ENCODE assay signal across 9 cellular contexts in the genomic region with DNA sequence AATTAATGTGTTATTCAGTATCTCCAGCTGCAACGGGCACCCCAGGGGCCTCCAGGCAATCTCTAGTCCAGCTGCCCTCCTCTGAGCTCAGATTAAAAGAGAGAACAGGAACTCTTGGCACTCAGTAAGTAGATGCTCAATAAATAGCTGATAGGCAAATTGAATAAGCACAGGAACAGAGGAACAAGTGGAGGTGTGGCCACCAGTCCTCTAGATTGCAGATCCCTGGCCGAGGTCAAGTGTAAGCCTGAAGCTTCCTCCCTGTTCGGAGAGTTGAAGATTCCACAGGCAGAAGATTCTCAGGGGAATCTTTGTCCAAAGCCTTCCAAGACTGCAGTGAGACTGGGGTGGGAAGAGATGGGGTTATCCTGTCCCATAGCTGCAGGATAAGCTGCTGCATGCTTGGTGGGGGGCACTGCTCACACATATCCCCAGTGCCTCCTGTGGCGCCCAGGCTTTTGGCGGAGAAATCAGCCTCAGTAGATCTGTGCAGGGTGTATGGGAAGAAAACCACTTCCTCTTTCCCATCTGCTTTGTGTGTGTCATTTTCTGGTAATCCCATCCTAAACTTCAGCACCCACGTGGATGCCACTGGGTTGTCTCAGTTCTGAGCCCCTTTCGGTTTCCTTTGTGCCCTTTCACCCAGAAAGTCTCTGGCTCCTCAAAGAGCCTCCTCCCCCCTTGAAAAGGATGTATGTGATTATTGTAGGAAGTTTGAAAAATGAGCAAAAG. TPM values are rescaled to one million over a fixed set of nuclear protein-coding genes. Genes with fewer than 3 reads are reported as not detected.
DNase-seq lines count a peak whose midpoint lies in the region; ATAC-seq and TF ChIP-seq lines count a peak whose summit lies in the region.
"Had no signal": no experiment of that assay in that cellular context is flagged by ENCODE, and none has a peak within 500 bp of the region (broad histone marks: within the 10 kb centered on the region; RNA-seq: fewer than 3 reads in every experiment).

No MANE protein-coding gene starts in this region.

- H3K36me3 ChIP-seq in osteoblast (ENCODE audit: insufficient read depth, low read length): no peaks in the 10 kb centered on the region

- no peaks in the 10 kb centered on the region for H3K27me3 Mint-ChIP-seq in activated naive CD4-positive, alpha-beta T cell treated with anti-CD3 and anti-CD28 coated beads, Interleukin-2, amount 50 U/mL, for 24 hours

- H3K79me2 ChIP-seq in osteoblast (ENCODE audit: insufficient read depth, low read length): no peaks in the 10 kb centered on the region

- no peaks in the 10 kb centered on the region for H3K27me3 ChIP-seq in osteoblast (ENCODE audit: insufficient read depth, low read length)

- H2AFZ ChIP-seq in osteoblast (ENCODE audit: low read length): no peak overlapping the region

- ATAC-seq in GM18861 (IDR thresholded peaks at IDR 0.05; ENCODE audit: unreplicated experiment) (peak; percentile 45), HG02759 (IDR thresholded peaks at IDR 0.05; ENCODE audit: unreplicated experiment) (no peak), GM18519 (IDR thresholded peaks at IDR 0.05; ENCODE audit: low FRiP score, unreplicated experiment) (no peak), GM18909 (IDR thresholded peaks at IDR 0.05; ENCODE audit: poor library complexity, unreplicated experiment) (no peak)

- H3K4me2 ChIP-seq in osteoblast (ENCODE audit: insufficient read depth, low read length): peak overlapping the region; percentile 7

- no peak overlapping the region for H3K4me3 ChIP-seq in osteoblast (ENCODE audit: insufficient read depth, low read length)

- peak overlapping the region; percentile 68 for H3K4me3 Mint-ChIP-seq in activated naive CD4-positive, alpha-beta T cell treated with anti-CD3 and anti-CD28 coated beads, Interleukin-2, amount 50 U/mL, for 24 hours

- peaks cover 55% of the 10 kb centered on the region for H3K4me1 Mint-ChIP-seq in activated naive CD4-positive, alpha-beta T cell treated with anti-CD3 and anti-CD28 coated beads, Interleukin-2, amount 50 U/mL, for 24 hours

- no peak overlapping the region for H3K27ac ChIP-seq in osteoblast (ENCODE audit: low read depth, low read length)

- H3K9me3 ChIP-seq in osteoblast (ENCODE audit: low read depth, low read length): no peaks in the 10 kb centered on the region

- H4K20me1 ChIP-seq in osteoblast (ENCODE audit: insufficient read depth, low read length): no peaks in the 10 kb centered on the region

- H3K4me1 ChIP-seq in osteoblast (ENCODE audit: insufficient read depth, low read length): no peaks in the 10 kb centered on the region

- peaks cover 5% of the 10 kb centered on the region for H3K36me3 Mint-ChIP-seq in activated naive CD4-positive, alpha-beta T cell treated with anti-CD3 and anti-CD28 coated beads, Interleukin-2, amount 50 U/mL, for 24 hours

- no peak for TF ChIP-seq CTCF in osteoblast (IDR thresholded peaks at IDR 0.05; ENCODE audit: extremely low read depth, low read depth, low read length)

- no peaks in the 10 kb centered on the region for H3K9me3 Mint-ChIP-seq in activated naive CD4-positive, alpha-beta T cell treated with anti-CD3 and anti-CD28 coated beads, Interleukin-2, amount 50 U/mL, for 24 hours

- peak overlapping the region; percentile 63 for H3K27ac Mint-ChIP-seq in activated naive CD4-positive, alpha-beta T cell treated with anti-CD3 and anti-CD28 coated beads, Interleukin-2, amount 50 U/mL, for 24 hours
- H3K27ac Mint-ChIP-seq: progenitor cell of endocrine pancreas had no signal

- DNase-seq in MV-4-11 (lab: John Stamatoyannopoulos, UW): peak; percentile 97
- DNase-seq in osteoblast (ENCODE audit: insufficient read length, low spot score, missing footprints): no peak
- DNase-seq in cerebellar nuclear complex (lab: John Stamatoyannopoulos, UW): no peak

RNA-seq across cellular contexts. Expression of gene CD300A, which starts 12.1 kb away (rescaled TPM):
- total RNA-seq in osteoblast: not detected in 2 replicates

RNA-seq across cellular contexts. Expression of gene GPRC5C, which starts 46.6 kb away (rescaled TPM):
- total RNA-seq in osteoblast: 2.9 and 6.8 TPM in 2 replicates

RNA-seq across cellular contexts. Expression of gene CD300LB, which starts 52.7 kb away (rescaled TPM):
- total RNA-seq in osteoblast: not detected in 2 replicates
- total RNA-seq: progenitor cell of endocrine pancreas had no signal
